11 cellular contexts compared by ENCODE assay signal in the genomic region with DNA sequence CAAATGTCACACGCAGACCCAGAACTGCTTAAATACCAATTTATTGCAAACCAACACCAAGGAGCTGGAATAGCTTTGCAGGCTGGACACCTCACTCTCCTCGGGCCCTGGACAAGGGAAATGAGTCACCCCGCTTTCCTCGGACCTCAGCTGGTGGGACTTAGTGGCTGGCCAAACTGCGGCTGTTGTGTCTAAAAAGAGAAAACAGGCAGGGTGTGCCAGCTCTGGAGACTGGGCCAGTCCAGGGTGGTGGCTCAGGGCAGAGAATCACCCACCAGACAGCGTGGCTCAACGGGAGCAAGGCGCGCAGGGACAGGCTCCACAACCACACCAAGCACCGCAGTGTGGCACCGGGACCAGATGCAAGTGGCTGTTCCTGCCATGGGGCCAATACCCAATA. TPM values are rescaled to one million over a fixed set of nuclear protein-coding genes. Genes with fewer than 3 reads are reported as not detected.
DNase-seq lines count a peak whose midpoint lies in the region; ATAC-seq and TF ChIP-seq lines count a peak whose summit lies in the region.
"Had no signal": no experiment of that assay in that cellular context is flagged by ENCODE, and none has a peak within 500 bp of the region (broad histone marks: within the 10 kb centered on the region; RNA-seq: fewer than 3 reads in every experiment).

No MANE protein-coding gene starts in this region.

- in situ Hi-C loops in astrocyte of the spinal cord (cut with HindIII; ENCODE audit: low sequenced_read_pairs) = no loop called here

- H3K4me3 Mint-ChIP-seq in stimulated activated memory B cell treated with anti-CD40 and anti-IgM and Interleukin-4, amounts not matched to agents 10 μg/mL and 1 μg/mL and 100 μg/mL, for 72 hours = no peak overlapping the region

- peaks cover 46% of the 10 kb centered on the region for H3K36me3 Mint-ChIP-seq in stimulated activated memory B cell treated with anti-CD40 and anti-IgM and Interleukin-4, amounts not matched to agents 10 μg/mL and 1 μg/mL and 100 μg/mL, for 72 hours

- H3K9me3 Mint-ChIP-seq in stimulated activated memory B cell treated with anti-CD40 and anti-IgM and Interleukin-4, amounts not matched to agents 10 μg/mL and 1 μg/mL and 100 μg/mL, for 72 hours = no peaks in the 10 kb centered on the region

- H3K4me3 ChIP-seq in astrocyte of the spinal cord (ENCODE audit: low read depth, low read length) (no peak overlapping the region), left ventricle myocardium inferior (no peak overlapping the region)

- H3K27me3 Mint-ChIP-seq in stimulated activated memory B cell treated with anti-CD40 and anti-IgM and Interleukin-4, amounts not matched to agents 10 μg/mL and 1 μg/mL and 100 μg/mL, for 72 hours = no peaks in the 10 kb centered on the region

- no peak overlapping the region for H3K27ac Mint-ChIP-seq in stimulated activated memory B cell treated with anti-CD40 and anti-IgM and Interleukin-4, amounts not matched to agents 10 μg/mL and 1 μg/mL and 100 μg/mL, for 72 hours

- DNase-seq in HS-27A (ENCODE audit: low read depth) = peak; percentile 59
- DNase-seq in astrocyte of the spinal cord (ENCODE audit: low read depth, low spot score) = peak; percentile 82
- no peak for DNase-seq in left ventricle myocardium inferior
- DNase-seq in NOMO-1 (lab: John Stamatoyannopoulos, UW; ENCODE audit: unreplicated experiment in 2 of 2) = no peak
- DNase-seq: activated gamma-delta T cell, mesendoderm had no signal

- ATAC-seq in GM18907 (IDR thresholded peaks at IDR 0.05; ENCODE audit: unreplicated experiment) (no peak), HG03571 (IDR thresholded peaks at IDR 0.05; ENCODE audit: unreplicated experiment) (no peak)
- ATAC-seq in stimulated activated memory B cell treated with anti-CD40 and anti-IgM and Interleukin-4, amounts not matched to agents 10 μg/mL and 1 μg/mL and 100 μg/mL, for 72 hours = no peak

- TF ChIP-seq CTCF in astrocyte of the spinal cord (IDR thresholded peaks at IDR 0.05; ENCODE audit: low read depth, low read length) (no peak), left ventricle myocardium inferior (IDR thresholded peaks at IDR 0.05; ENCODE audit: borderline replicate concordance) (no peak)

- no peaks in the 10 kb centered on the region for H3K27me3 ChIP-seq in left ventricle myocardium inferior (ENCODE audit: low read depth)

- H3K36me3 ChIP-seq in left ventricle myocardium inferior = peaks cover 46% of the 10 kb centered on the region

- H3K9me3 ChIP-seq in left ventricle myocardium inferior (replicated peaks) = no peaks in the 10 kb centered on the region

- H3K27ac ChIP-seq in left ventricle myocardium inferior (replicated peaks) = peak overlapping the region; percentile 61
- peak overlapping the region; percentile 17 for H3K27ac ChIP-seq in temporal lobe (ENCODE audit: low read depth, low read length)

- peaks cover 35% of the 10 kb centered on the region for H3K4me1 ChIP-seq in left ventricle myocardium inferior

- intact Hi-C loops in left ventricle myocardium inferior (cut with micrococcal nuclease) = no loop called here

- H3K4me1 Mint-ChIP-seq in stimulated activated memory B cell treated with anti-CD40 and anti-IgM and Interleukin-4, amounts not matched to agents 10 μg/mL and 1 μg/mL and 100 μg/mL, for 72 hours = peaks cover 10% of the 10 kb centered on the region

RNA-seq across cellular contexts. Expression of a gene that starts 58.2 kb away (rescaled TPM):
- total RNA-seq in left ventricle myocardium inferior (98.0 TPM), temporal lobe (76.7 TPM)
- total RNA-seq: epithelial cell of proximal tubule had no signal

Comparison
In these comparisons a context has a peak if more than half of its experiments do, and no peak if none do; other contexts are left out.
1. DNase-seq: peak in HS-27A (single experiment) and astrocyte of the spinal cord (single experiment); none in left ventricle myocardium inferior (single experiment) and NOMO-1 (0 of 2).